ENCODE assay signal across 8 cellular contexts in the genomic region with DNA sequence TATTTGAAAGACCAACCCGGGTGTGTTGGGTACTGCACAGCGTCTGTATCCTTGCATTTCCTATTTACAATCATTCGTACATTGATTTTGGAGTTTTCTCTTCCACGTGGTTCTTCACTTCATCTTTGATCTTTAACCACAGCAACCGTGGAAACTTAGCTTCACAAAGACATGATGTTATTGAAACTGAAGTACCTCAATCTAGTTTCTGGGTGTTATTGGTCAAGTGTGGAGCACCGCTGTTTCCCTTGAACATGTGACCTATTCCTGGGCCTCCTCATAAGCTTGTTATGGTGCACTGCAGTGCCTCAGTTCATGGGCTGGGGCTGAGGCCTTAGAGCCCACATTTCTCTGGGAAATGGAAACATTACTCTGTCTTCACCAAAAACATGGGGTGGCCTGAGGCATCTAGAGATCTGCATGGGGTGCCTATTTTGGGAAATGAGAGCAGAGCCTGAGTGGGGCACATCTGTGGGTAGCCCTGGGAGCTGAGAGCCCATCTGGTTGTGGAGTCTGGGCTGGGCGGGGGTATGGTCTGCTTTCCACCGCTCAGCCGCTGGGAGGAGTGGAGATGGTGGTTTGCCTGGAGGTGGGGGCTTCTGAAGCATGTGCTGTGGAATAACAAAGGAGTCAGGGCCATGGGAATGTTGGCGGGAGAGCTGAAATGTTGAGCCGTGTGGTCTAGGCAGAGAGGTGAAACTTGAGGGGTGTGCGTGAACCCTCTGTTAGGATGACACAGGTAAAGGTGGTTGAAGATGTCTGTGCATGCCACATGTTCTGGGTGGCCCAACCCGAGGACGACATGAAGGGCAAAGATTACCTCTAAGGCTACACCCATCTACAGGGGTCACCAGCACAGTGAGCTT. TPM values are rescaled to one million over a fixed set of nuclear protein-coding genes. Genes with fewer than 3 reads are reported as not detected.
DNase-seq lines count a peak whose midpoint lies in the region; ATAC-seq and TF ChIP-seq lines count a peak whose summit lies in the region.

No MANE protein-coding gene starts in this region.

- TF ChIP-seq CTCF in A673 (conservative IDR thresholded peaks at IDR 0.05; ENCODE audit: low read depth, low read length) = no peak

- H3K36me3 Mint-ChIP-seq in activated naive CD4-positive, alpha-beta T cell treated with anti-CD3 and anti-CD28 coated beads, Interleukin-2, amount 50 U/mL, for 72 hours = peaks cover 22 to 27% of the 10 kb centered on the region in 2 donors

- CTCF ChIA-PET in A673 (lab: Charles Lee) = interaction anchor here (0.5 kb wide), 1 partner anchor 60 kb away, joined by 4 read pairs; no protein-coding TSS in a partner anchor

- peak; percentile 92 for ATAC-seq in HG02852 (IDR thresholded peaks at IDR 0.05; ENCODE audit: unreplicated experiment)
- ATAC-seq in activated naive CD4-positive, alpha-beta T cell treated with anti-CD3 and anti-CD28 coated beads, Interleukin-2, amount 50 U/mL, for 72 hours = peak; percentile 98 to 99

- H3K36me3 ChIP-seq in A673 (ENCODE audit: insufficient read depth, low read length, poor library complexity, severe bottlenecking) = no peaks in the 10 kb centered on the region

- no peaks in the 10 kb centered on the region for H3K4me1 ChIP-seq in A673 (ENCODE audit: insufficient read depth, low read length, poor library complexity, severe bottlenecking)

- intact Hi-C loops in A673 (cut with micrococcal nuclease; ENCODE audit: unreplicated experiment) = no loop called here

- peak; percentile 19 to 34 (median 28) for DNase-seq in stimulated activated CD4-positive, alpha-beta T cell treated with anti-CD3 and anti-CD28 coated beads, Interleukin-12 subunit alpha, Interleukin-12 subunit beta, amount 100 ng/mL, for 48 hours (ENCODE audit: low read depth in 2 of 3, low spot score in 1 of 3)
- DNase-seq in stimulated activated CD4-positive, alpha-beta T cell treated with anti-CD3 and anti-CD28 coated beads, Interleukin-4, amount 100 ng/mL, for 4 hours = no peak
- peak in 1 of 2 donors; percentile 47 for DNase-seq in activated naive CD4-positive, alpha-beta T cell treated with anti-CD3 and anti-CD28 coated beads, Interleukin-2, amount 50 U/mL, for 72 hours (ENCODE audit: low spot score in 2 of 2)
- no peak for DNase-seq in dedifferentiated amniotic fluid mesenchymal stem cell (ENCODE audit: extremely low spot score)
- DNase-seq in NCI-H1048 (lab: John Stamatoyannopoulos, UW) = no peak
- DNase-seq in A673 (ENCODE audit: low spot score) = no peak
- DNase-seq in mesenteric fat pad (ENCODE audit: low spot score) = no peak

- H3K27ac Mint-ChIP-seq in activated naive CD4-positive, alpha-beta T cell treated with anti-CD3 and anti-CD28 coated beads, Interleukin-2, amount 50 U/mL, for 72 hours = peak overlapping the region; percentile 89 to 97

- no peaks in the 10 kb centered on the region for H3K9me3 ChIP-seq in A673 (ENCODE audit: low read depth, low read length, poor library complexity, severe bottlenecking)

- H3K4me3 ChIP-seq in A673 (ENCODE audit: low read depth, low read length, poor library complexity, severe bottlenecking) = no peak overlapping the region

- POLR2A ChIA-PET in A673 (lab: Charles Lee; ENCODE audit: low non-redundant PET) = no interaction called here

- no peaks in the 10 kb centered on the region for H3K9me3 Mint-ChIP-seq in activated naive CD4-positive, alpha-beta T cell treated with anti-CD3 and anti-CD28 coated beads, Interleukin-2, amount 50 U/mL, for 72 hours

- no TSS peak for BruUV-seq in A673 (replicated peaks; lab: Mats Ljungman, UMichigan)

- no peak overlapping the region for H3K27ac ChIP-seq in A673 (ENCODE audit: low read depth, low read length, poor library complexity, severe bottlenecking)

- no peaks in the 10 kb centered on the region for H3K27me3 ChIP-seq in A673 (replicated peaks; ENCODE audit: insufficient read depth, low read depth, low read length, poor library complexity)

RNA-seq across cellular contexts. Expression of gene ZNF236, which starts 37.4 kb away (rescaled TPM):
- 10 to 100 TPM; 17.7 to 24.5 TPM for total RNA-seq in activated naive CD4-positive, alpha-beta T cell treated with anti-CD3 and anti-CD28 coated beads, Interleukin-2, amount 50 U/mL, for 72 hours
- 23.4 and 24.8 TPM in 2 replicates for total RNA-seq in A673 (2021)
- total RNA-seq in mesenteric fat pad = 14.5 TPM

Comparison
In these comparisons a context has a peak if more than half of its experiments do, and no peak if none do; other contexts are left out.
1. DNase-seq: peak in stimulated activated CD4-positive, alpha-beta T cell treated with anti-CD3 and anti-CD28 coated beads, Interleukin-12 subunit alpha, Interleukin-12 subunit beta, amount 100 ng/mL, for 48 hours (3 of 3); none in stimulated activated CD4-positive, alpha-beta T cell treated with anti-CD3 and anti-CD28 coated beads, Interleukin-4, amount 100 ng/mL, for 4 hours (0 of 2), dedifferentiated amniotic fluid mesenchymal stem cell (single experiment), NCI-H1048 (single experiment), A673 (single experiment) and mesenteric fat pad (single experiment).